Comparison of ENCODE assay signal across 14 cellular contexts in genomic region chr12:15859136-15859535, GRCh38. TPM values are rescaled to one million over a fixed set of nuclear protein-coding genes. Genes with fewer than 3 reads are reported as not detected.
DNase-seq lines count a peak whose midpoint lies in the region; ATAC-seq and TF ChIP-seq lines count a peak whose summit lies in the region.
"Had no signal": no experiment of that assay in that cellular context is flagged by ENCODE, and none has a peak within 500 bp of the region (broad histone marks: within the 10 kb centered on the region; RNA-seq: fewer than 3 reads in every experiment).

No MANE protein-coding gene starts in this region.

- H3K4me3 Mint-ChIP-seq in effector memory CD8-positive, alpha-beta T cell = no peak overlapping the region
- H3K4me3 Mint-ChIP-seq in T-helper 17 cell = no peak overlapping the region
- H3K4me3 Mint-ChIP-seq: CD8-positive, alpha-beta memory T cell; H9; IgD-negative memory B cell had no signal

- H3K4me2 ChIP-seq in BLaER1 (peak overlapping the region; percentile 27), smooth muscle cell (peak overlapping the region; percentile 59)

- no peak overlapping the region for H3K27ac Mint-ChIP-seq in effector memory CD8-positive, alpha-beta T cell
- no peak overlapping the region for H3K27ac Mint-ChIP-seq in T-helper 17 cell
- H3K27ac Mint-ChIP-seq: H9, IgD-negative memory B cell had no signal

- H3K36me3 ChIP-seq in BLaER1 (no peaks in the 10 kb centered on the region), smooth muscle cell (ENCODE audit: low read depth) (no peaks in the 10 kb centered on the region)

- WGBS in smooth muscle cell (ENCODE audit: low lambda C conversion rate) = 58% methylated on average over 5 of the region's 5 CpGs

- DNase-seq in amniotic epithelial cell (ENCODE audit: low read depth) = peak; percentile 69
- peak; percentile 76 for DNase-seq in fibroblast of villous mesenchyme (ENCODE audit: low read depth)
- DNase-seq in smooth muscle cell (lab: John Stamatoyannopoulos, UW; ENCODE audit: unreplicated experiment) = no peak
- DNase-seq in effector memory CD8-positive, alpha-beta T cell = no peak
- DNase-seq in T-helper 17 cell = no peak
- no peak for DNase-seq in NCI-H446 (lab: John Stamatoyannopoulos, UW)
- DNase-seq: CD8-positive, alpha-beta memory T cell; DMS53; GOT3 had no signal

- H3K4me1 Mint-ChIP-seq in effector memory CD8-positive, alpha-beta T cell (ENCODE audit: low read depth in 2 of 2) = peaks cover 4 to 5% of the 10 kb centered on the region in 2 donors
- H3K4me1 Mint-ChIP-seq in T-helper 17 cell = peaks cover 8% of the 10 kb centered on the region

- TF ChIP-seq CTCF in fibroblast of villous mesenchyme (IDR thresholded peaks at IDR 0.05; ENCODE audit: insufficient read depth, low read depth, low read length) = no peak
- no peak for TF ChIP-seq CTCF in smooth muscle cell (IDR thresholded peaks at IDR 0.05; ENCODE audit: borderline replicate concordance, insufficient read depth, poor library complexity, severe bottlenecking)

- H2AFZ ChIP-seq in smooth muscle cell (ENCODE audit: low read depth) = no peak overlapping the region

- no peak overlapping the region for H3K4me3 ChIP-seq in BLaER1
- no peak overlapping the region for H3K4me3 ChIP-seq in fibroblast of villous mesenchyme (ENCODE audit: low read depth, low read length)
- no peak overlapping the region for H3K4me3 ChIP-seq in smooth muscle cell

- H3K9ac ChIP-seq in BLaER1 (no peak overlapping the region), smooth muscle cell (ENCODE audit: low read depth) (no peak overlapping the region)

- H4K20me1 ChIP-seq in BLaER1 (no peaks in the 10 kb centered on the region), smooth muscle cell (ENCODE audit: low read depth) (no peaks in the 10 kb centered on the region)

- ATAC-seq in effector memory CD8-positive, alpha-beta T cell (replicated peaks) = no peak
- no peak for ATAC-seq in T-helper 17 cell

- no peaks in the 10 kb centered on the region for H3F3A ChIP-seq in smooth muscle cell (ENCODE audit: low read depth)

- no peaks in the 10 kb centered on the region for H3K9me3 Mint-ChIP-seq in effector memory CD8-positive, alpha-beta T cell
- H3K9me3 Mint-ChIP-seq: CD8-positive, alpha-beta memory T cell; H9; IgD-negative memory B cell had no signal

- H3K36me3 Mint-ChIP-seq in effector memory CD8-positive, alpha-beta T cell (ENCODE audit: insufficient read depth) = peaks cover 2% of the 10 kb centered on the region
- no peaks in the 10 kb centered on the region for H3K36me3 Mint-ChIP-seq in T-helper 17 cell (ENCODE audit: low read depth)
- H3K36me3 Mint-ChIP-seq: CD8-positive, alpha-beta memory T cell; IgD-negative memory B cell had no signal

- H3K27me3 Mint-ChIP-seq in effector memory CD8-positive, alpha-beta T cell = peaks cover 33 to 50% of the 10 kb centered on the region in 2 donors
- H3K27me3 Mint-ChIP-seq in T-helper 17 cell = peaks cover 47% of the 10 kb centered on the region
- H3K27me3 Mint-ChIP-seq: IgD-negative memory B cell had no signal

- H3K9me3 ChIP-seq in BLaER1 = no peaks in the 10 kb centered on the region
- no peaks in the 10 kb centered on the region for H3K9me3 ChIP-seq in smooth muscle cell (replicated peaks; ENCODE audit: low read depth)
- no peaks in the 10 kb centered on the region for H3K9me3 ChIP-seq in T-helper 17 cell (ENCODE audit: control insufficient read depth, low read length, poor library complexity, severe bottlenecking)
- H3K9me3 ChIP-seq: Caco-2 had no signal

- H3K79me2 ChIP-seq in smooth muscle cell (ENCODE audit: low read depth) = no peaks in the 10 kb centered on the region

- no peak overlapping the region for H3K27ac ChIP-seq in BLaER1
- H3K27ac ChIP-seq in smooth muscle cell (ENCODE audit: low read depth) = no peak overlapping the region
- H3K27ac ChIP-seq: 22Rv1 had no signal

- H3K4me1 ChIP-seq in BLaER1 = peaks cover 19% of the 10 kb centered on the region
- peaks cover 25% of the 10 kb centered on the region for H3K4me1 ChIP-seq in smooth muscle cell (ENCODE audit: low read depth)

- no peaks in the 10 kb centered on the region for H3K27me3 ChIP-seq in BLaER1
- no peaks in the 10 kb centered on the region for H3K27me3 ChIP-seq in smooth muscle cell (ENCODE audit: low read depth)

RNA-seq across cellular contexts. Expression of gene STRAP, which starts 23.1 kb away (rescaled TPM):
- total RNA-seq in fibroblast of villous mesenchyme (93.3 and 95.0 TPM in 2 replicates), smooth muscle cell (172 and 187 TPM in 2 replicates), T-helper 17 cell (100 to 1,000 TPM in 1 of 2 donors, 10 to 100 TPM in 1; 98.1 to 108 TPM)
- polyA plus RNA-seq in smooth muscle cell = 225 and 241 TPM in 2 replicates

RNA-seq across cellular contexts. Expression of gene DERA, which starts 52.0 kb away (rescaled TPM):
- 46.2 and 53.1 TPM in 2 replicates for total RNA-seq in fibroblast of villous mesenchyme
- 22.4 and 35.1 TPM in 2 replicates for total RNA-seq in smooth muscle cell
- 23.3 and 29.4 TPM in 2 replicates for polyA plus RNA-seq in smooth muscle cell
- total RNA-seq in T-helper 17 cell = 10 to 100 TPM; 10.9 to 12.3 TPM

Comparison
In these comparisons a context has a peak if more than half of its experiments do, and no peak if none do; other contexts are left out.
1. DNase-seq: peak in amniotic epithelial cell (single experiment) and fibroblast of villous mesenchyme (single experiment); none in smooth muscle cell (single experiment), effector memory CD8-positive, alpha-beta T cell (0 of 3), T-helper 17 cell (0 of 3) and NCI-H446 (0 of 2).